In the genomic region with DNA sequence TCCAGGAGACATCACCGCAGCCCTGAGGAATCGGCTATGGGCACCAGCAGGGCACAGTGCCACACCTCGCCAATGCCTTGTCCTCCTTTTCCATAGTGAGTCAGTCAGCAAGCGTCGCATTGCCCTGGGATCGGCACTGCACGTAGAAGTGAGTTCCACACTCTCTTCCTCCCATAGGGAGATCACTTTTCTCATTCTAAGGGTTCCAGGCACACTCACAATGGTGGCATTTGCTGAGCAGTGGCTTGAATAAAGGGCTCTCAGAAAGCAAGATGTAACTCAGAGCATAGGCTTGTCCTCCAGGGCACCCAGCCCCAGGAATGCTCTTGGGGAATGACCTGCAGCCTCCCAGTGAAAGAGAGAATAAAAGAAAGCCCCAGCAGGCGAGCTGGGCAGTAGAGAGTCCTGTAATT, we compare ENCODE assay signal across 8 cellular contexts. TPM values are rescaled to one million over a fixed set of nuclear protein-coding genes. Genes with fewer than 3 reads are reported as not detected.
DNase-seq lines count a peak whose midpoint lies in the region; ATAC-seq and TF ChIP-seq lines count a peak whose summit lies in the region.

No MANE protein-coding gene starts in this region.

- H4K8ac ChIP-seq in neuronal stem cell (ENCODE audit: low read depth, low read length): no peak overlapping the region

- H2AFZ ChIP-seq in neuronal stem cell (ENCODE audit: low read length): peak overlapping the region; percentile 87

- peaks cover 5% of the 10 kb centered on the region for H3K79me1 ChIP-seq in neuronal stem cell (ENCODE audit: low read depth, low read length)

- no peak overlapping the region for H2AK5ac ChIP-seq in neuronal stem cell (ENCODE audit: low read depth, low read length)

- H3K36me3 ChIP-seq in NT2/D1 (ENCODE audit: insufficient read depth, insufficient read length, low read length) (peaks cover 27% of the 10 kb centered on the region), neuronal stem cell (replicated peaks in 1 of 2; ENCODE audit: control insufficient read depth in 2 of 2, insufficient read depth in 2 of 2, low read length in 2 of 2) (peaks cover 2 to 25% of the 10 kb centered on the region in 2 donors)

- H3K4ac ChIP-seq in neuronal stem cell (ENCODE audit: low read length): no peak overlapping the region

- intact Hi-C loops in CD14-positive monocyte (cut with micrococcal nuclease): loop anchor here in 1 of 2 donors (5.0 kb wide), 1 partner anchor 150 kb away; no protein-coding TSS in a partner anchor

- no peak for ATAC-seq in effector memory CD8-positive, alpha-beta T cell (replicated peaks)
- no peak for ATAC-seq in GM21360 (IDR thresholded peaks at IDR 0.05; ENCODE audit: unreplicated experiment)

- peak overlapping the region; percentile 1 for H2BK15ac ChIP-seq in neuronal stem cell (ENCODE audit: low read length)

- peaks cover 0 to 15% (median 2%) of the 10 kb centered on the region in 7 donors for H3K9me3 Mint-ChIP-seq in CD14-positive monocyte
- no peaks in the 10 kb centered on the region for H3K9me3 Mint-ChIP-seq in effector memory CD8-positive, alpha-beta T cell

- H3K9me3 ChIP-seq in NT2/D1 (ENCODE audit: insufficient read depth, low read length) (no peaks in the 10 kb centered on the region), neuronal stem cell (replicated peaks in 1 of 2; ENCODE audit: control insufficient read depth in 2 of 2, insufficient read depth in 1 of 2, low read depth in 1 of 2, low read length in 2 of 2) (peaks cover 0 to 2% of the 10 kb centered on the region in 2 donors)

- no peak overlapping the region for H3K14ac ChIP-seq in neuronal stem cell (ENCODE audit: low read length)

- H3K4me2 ChIP-seq in neuronal stem cell (ENCODE audit: insufficient read depth, low read length, poor library complexity, severe bottlenecking): peak overlapping the region; percentile 21

- H3K23ac ChIP-seq in neuronal stem cell (ENCODE audit: low read depth, low read length, poor library complexity): no peak overlapping the region

- H3K27ac ChIP-seq in neuronal stem cell (replicated peaks; ENCODE audit: low read length): peak overlapping the region; percentile 37

- H3K4me1 Mint-ChIP-seq in CD14-positive monocyte: peaks cover 53% of the 10 kb centered on the region
- peaks cover 47 to 55% of the 10 kb centered on the region in 2 donors for H3K4me1 Mint-ChIP-seq in effector memory CD8-positive, alpha-beta T cell (ENCODE audit: low read depth in 2 of 2)

- peaks cover 5% of the 10 kb centered on the region for H3K4me1 ChIP-seq in NT2/D1 (ENCODE audit: insufficient read depth, insufficient read length)
- H3K4me1 ChIP-seq in neuronal stem cell (ENCODE audit: control insufficient read depth in 2 of 2, insufficient read depth in 1 of 2, low read depth in 1 of 2, low read length in 2 of 2): peaks cover 9 to 14% of the 10 kb centered on the region in 2 donors

- H3K27me3 ChIP-seq in NT2/D1 (ENCODE audit: insufficient read depth, insufficient read length) (no peaks in the 10 kb centered on the region), neuronal stem cell (ENCODE audit: control insufficient read depth in 3 of 3, insufficient read depth in 3 of 3, low read depth in 1 of 3, low read length in 3 of 3) (no peaks in the 10 kb centered on the region)

- peaks cover 0 to 16% (median 2%) of the 10 kb centered on the region in 3 donors for H3K27me3 Mint-ChIP-seq in CD14-positive monocyte (ENCODE audit: low read depth in 3 of 3)
- H3K27me3 Mint-ChIP-seq in effector memory CD8-positive, alpha-beta T cell: no peaks in the 10 kb centered on the region

- H2BK5ac ChIP-seq in neuronal stem cell (ENCODE audit: low read length): no peak overlapping the region

- WGBS in neuronal stem cell (ENCODE audit: extremely low coverage in 2 of 2, insufficient read length in 2 of 2, insufficient replicate concordance in 1 of 2), 2 donors: no CpG with 5 or more reads among the region's 8 CpGs

- H3K36me3 Mint-ChIP-seq in CD14-positive monocyte: peaks cover 36 to 44% of the 10 kb centered on the region in 2 donors
- H3K36me3 Mint-ChIP-seq in effector memory CD8-positive, alpha-beta T cell (ENCODE audit: insufficient read depth): peaks cover 56% of the 10 kb centered on the region

- H3K4me3 Mint-ChIP-seq in CD14-positive monocyte: peak overlapping the region; percentile 96 to 99
- peak overlapping the region; percentile 93 to 94 for H3K4me3 Mint-ChIP-seq in effector memory CD8-positive, alpha-beta T cell

- peak overlapping the region; percentile 15 for H3K9ac ChIP-seq in NT2/D1 (ENCODE audit: insufficient read length, low read depth)
- H3K9ac ChIP-seq in neuronal stem cell (ENCODE audit: low read depth, low read length, poor library complexity): no peak overlapping the region

- no peak for DNase-seq in CD14-positive monocyte (ENCODE audit: low spot score)
- DNase-seq in NT2/D1 (ENCODE audit: low read depth, low spot score): no peak
- no peak for DNase-seq in effector memory CD8-positive, alpha-beta T cell
- DNase-seq in neuronal stem cell (ENCODE audit: low spot score): no peak
- DNase-seq in GM10266 (ENCODE audit: extremely low spot score): no peak
- DNase-seq in GM19238 (ENCODE audit: insufficient read length, low spot score): no peak
- no peak for DNase-seq in MV-4-11 (lab: John Stamatoyannopoulos, UW)

- peak overlapping the region; percentile 99 to 100 (median 99) for H3K27ac Mint-ChIP-seq in CD14-positive monocyte
- H3K27ac Mint-ChIP-seq in effector memory CD8-positive, alpha-beta T cell: peak overlapping the region; percentile 100

- no peak overlapping the region for H4K91ac ChIP-seq in neuronal stem cell (ENCODE audit: low read depth, low read length, poor library complexity)

- H3K4me3 ChIP-seq in NT2/D1 (ENCODE audit: insufficient read length, low read depth) (peak overlapping the region; percentile 54), neuronal stem cell (ENCODE audit: low read length in 2 of 2) (no peak overlapping the region)

- TF ChIP-seq CTCF in CD14-positive monocyte (IDR thresholded peaks at IDR 0.05) (no peak), GM10266 (IDR thresholded peaks at IDR 0.05; ENCODE audit: control insufficient read depth, insufficient read depth, low read depth, missing control alignments) (no peak)

- H2BK120ac ChIP-seq in neuronal stem cell (ENCODE audit: low read depth, low read length): no peak overlapping the region

- H2BK12ac ChIP-seq in neuronal stem cell (ENCODE audit: low read length): no peak overlapping the region

- peak overlapping the region; percentile 16 for H3K18ac ChIP-seq in neuronal stem cell (ENCODE audit: low read length)

RNA-seq across cellular contexts. Expression of gene VIM, which starts 1.1 kb away (rescaled TPM):
- polyA plus RNA-seq in CD14-positive monocyte: 100 to 1,000 TPM; 697 to 932 TPM
- polyA plus RNA-seq in neuronal stem cell (2013, experiment 1 of 2): 689 TPM
- 669 TPM for polyA plus RNA-seq in neuronal stem cell (2013, experiment 2 of 2)

RNA-seq across cellular contexts. Expression of gene TRDMT1, which starts 25.4 kb away (rescaled TPM):
- polyA plus RNA-seq in CD14-positive monocyte: 1 to 10 TPM; 5.0 to 6.6 TPM
- 14.4 TPM for polyA plus RNA-seq in neuronal stem cell (2013, experiment 1 of 2)
- 14.9 TPM for polyA plus RNA-seq in neuronal stem cell (2013, experiment 2 of 2)
